ENCODE assay signal across 20 cellular contexts in the genomic region with DNA sequence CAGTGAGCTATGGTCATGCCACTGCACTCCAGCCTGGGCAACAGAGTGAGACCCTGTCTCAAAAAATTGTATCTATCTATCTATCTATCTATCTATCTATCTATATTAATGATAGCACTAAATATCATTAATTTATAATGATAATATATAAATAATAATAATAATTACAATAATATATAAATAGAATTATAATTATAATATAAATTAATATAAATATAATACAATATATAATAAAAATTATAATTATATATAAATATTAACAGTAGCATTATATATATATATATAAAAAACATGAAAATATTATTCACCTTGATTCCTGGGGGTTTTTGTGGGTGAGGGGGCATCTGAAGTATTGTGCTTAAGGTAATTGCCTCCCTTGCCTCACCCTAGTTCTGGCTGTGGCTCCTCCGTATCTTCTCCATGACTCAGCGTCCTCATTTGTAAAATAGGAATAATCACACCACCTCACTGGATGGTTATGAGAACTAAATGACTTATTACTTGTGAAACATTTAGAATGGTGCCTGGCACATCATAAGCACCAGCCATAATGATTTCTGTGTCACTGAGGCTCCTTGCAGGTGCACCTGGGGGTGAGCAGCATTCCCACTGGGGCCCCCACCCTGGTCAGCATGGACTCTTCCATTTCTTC. TPM values are rescaled to one million over a fixed set of nuclear protein-coding genes. Genes with fewer than 3 reads are reported as not detected.
A peak's percentile ranks its signal among the peaks of the same experiment; 100 is the strongest.
DNase-seq lines count a peak whose midpoint lies in the region; ATAC-seq, FAIRE-seq and TF ChIP-seq lines count a peak whose summit lies in the region.
"Had no signal": no experiment of that assay in that cellular context is flagged by ENCODE, and none has a peak within 500 bp of the region (broad histone marks: within the 10 kb centered on the region; RNA-seq: fewer than 3 reads in every experiment).

No MANE protein-coding gene starts in this region.

- H3K27me3 Mint-ChIP-seq in astrocyte (ENCODE audit: low read depth, unreplicated experiment) = peaks cover 31% of the 10 kb centered on the region

- TF ChIP-seq CTCF in astrocyte (IDR thresholded peaks at IDR 0.05; ENCODE audit: insufficient read depth, low read depth, low read length) (no peak), gastroesophageal sphincter (IDR thresholded peaks at IDR 0.05) (no peak)

- peak overlapping the region; percentile 16 for H4K91ac ChIP-seq in mesenchymal stem cell (ENCODE audit: low read length)

- H3K9me3 Mint-ChIP-seq in astrocyte (ENCODE audit: unreplicated experiment) = peaks cover 2% of the 10 kb centered on the region
- H3K9me3 Mint-ChIP-seq: H9 had no signal

- H3K14ac ChIP-seq in mesenchymal stem cell (ENCODE audit: low read length in 2 of 2) = no peak overlapping the region

- no peaks in the 10 kb centered on the region for H3K79me2 ChIP-seq in GM23248 (ENCODE audit: insufficient read depth)
- H3K79me2 ChIP-seq in astrocyte (ENCODE audit: insufficient read depth, low read length) = no peaks in the 10 kb centered on the region
- no peaks in the 10 kb centered on the region for H3K79me2 ChIP-seq in mesendoderm (ENCODE audit: control insufficient read depth, insufficient read depth, low read length)

- H2BK12ac ChIP-seq in mesenchymal stem cell (ENCODE audit: low read length in 2 of 2) = no peak overlapping the region

- H2BK15ac ChIP-seq in mesenchymal stem cell (ENCODE audit: low read depth, poor library complexity, severe bottlenecking) (no peak overlapping the region), mesendoderm (replicated peaks; ENCODE audit: low read depth) (no peak overlapping the region)

- H2AK5ac ChIP-seq in mesenchymal stem cell (ENCODE audit: low read length, severe bottlenecking) = no peak overlapping the region
- H2AK5ac ChIP-seq in mesendoderm (ENCODE audit: low read length) = no peak overlapping the region

- H3K79me1 ChIP-seq in mesenchymal stem cell (replicated peaks; ENCODE audit: low read length, poor library complexity, severe bottlenecking) = no peaks in the 10 kb centered on the region
- no peaks in the 10 kb centered on the region for H3K79me1 ChIP-seq in mesendoderm (ENCODE audit: low read length)

- 39 to 40% methylated on average over 2 of the region's 2 CpGs for WGBS in GM23248 (ENCODE audit: low coverage in 1 of 2, low lambda C conversion rate in 2 of 2, missing lambda C conversion rate in 2 of 2), 2 experiments
- WGBS in mesenchymal stem cell = no CpG with 5 or more reads among the region's 2 CpGs
- WGBS in gastroesophageal sphincter (ENCODE audit: low coverage in 1 of 2), 2 donors = 89% methylated on average over 2 of the region's 2 CpGs
- whole genome bisulfite sequencing in mesendoderm (ENCODE audit: extremely low coverage, insufficient coverage, low lambda C conversion rate) = no CpG with 5 or more reads among the region's 2 CpGs

- H3K23ac ChIP-seq in mesenchymal stem cell (ENCODE audit: low read length in 2 of 2) = no peak overlapping the region
- H3K23ac ChIP-seq in mesendoderm (ENCODE audit: low read length) = no peak overlapping the region

- H3K27ac ChIP-seq in GM23248 (no peak overlapping the region), astrocyte (ENCODE audit: low read depth, low read length) (no peak overlapping the region), mesenchymal stem cell (ENCODE audit: low read length, poor library complexity, severe bottlenecking) (no peak overlapping the region), gastroesophageal sphincter (no peak overlapping the region), mesendoderm (ENCODE audit: low read depth, low read length) (no peak overlapping the region)

- H3K9ac ChIP-seq in GM23248 (no peak overlapping the region), astrocyte (ENCODE audit: low read length) (no peak overlapping the region), mesenchymal stem cell (ENCODE audit: low read length) (no peak overlapping the region), mesendoderm (ENCODE audit: low read length) (no peak overlapping the region)

- H3K36me3 ChIP-seq in GM23248 (ENCODE audit: low read depth) = no peaks in the 10 kb centered on the region
- no peaks in the 10 kb centered on the region for H3K36me3 ChIP-seq in astrocyte (ENCODE audit: insufficient read depth, low read length)
- no peaks in the 10 kb centered on the region for H3K36me3 ChIP-seq in mesenchymal stem cell (ENCODE audit: control insufficient read depth in 1 of 2, insufficient read depth in 2 of 2, low read depth in 1 of 2, low read length in 2 of 2)
- no peaks in the 10 kb centered on the region for H3K36me3 ChIP-seq in gastroesophageal sphincter
- no peaks in the 10 kb centered on the region for H3K36me3 ChIP-seq in mesendoderm (ENCODE audit: control insufficient read depth, insufficient read depth, low read length)

- no peak overlapping the region for H3K4me3 ChIP-seq in GM23248
- no peak overlapping the region for H3K4me3 ChIP-seq in astrocyte (ENCODE audit: insufficient read depth, low read depth, low read length)
- H3K4me3 ChIP-seq in mesenchymal stem cell (ENCODE audit: insufficient read depth in 1 of 2, low read depth in 1 of 2, low read length in 2 of 2) = no peak overlapping the region
- H3K4me3 ChIP-seq in gastroesophageal sphincter = no peak overlapping the region
- no peak overlapping the region for H3K4me3 ChIP-seq in mesendoderm (ENCODE audit: low read length)

- H3K9me2 ChIP-seq in GM23248 (ENCODE audit: insufficient read depth) = no peaks in the 10 kb centered on the region

- no peak overlapping the region for H3K18ac ChIP-seq in mesenchymal stem cell (ENCODE audit: low read depth in 1 of 2, low read length in 2 of 2)
- H3K18ac ChIP-seq in mesendoderm (ENCODE audit: low read length) = no peak overlapping the region

- no peak overlapping the region for H2BK5ac ChIP-seq in mesenchymal stem cell (ENCODE audit: low read depth, low read length, poor library complexity, severe bottlenecking)
- H2BK5ac ChIP-seq in mesendoderm (ENCODE audit: low read length) = no peak overlapping the region

- H3K9me3 ChIP-seq in GM23248 (ENCODE audit: low read depth) (no peaks in the 10 kb centered on the region), astrocyte (ENCODE audit: insufficient read depth, low read depth, low read length) (peaks cover 4% of the 10 kb centered on the region), mesenchymal stem cell (ENCODE audit: control insufficient read depth, low read length) (peaks cover 6% of the 10 kb centered on the region), gastroesophageal sphincter (no peaks in the 10 kb centered on the region)
- H3K9me3 ChIP-seq: Caco-2 had no signal

- H2AFZ ChIP-seq in GM23248 = no peak overlapping the region
- no peak overlapping the region for H2AFZ ChIP-seq in astrocyte (ENCODE audit: low read depth, low read length)
- H2AFZ ChIP-seq in mesenchymal stem cell (ENCODE audit: low read depth, low read length) = no peak overlapping the region

- TF ChIP-seq POLR2A in gastroesophageal sphincter (IDR thresholded peaks at IDR 0.05) = no peak

- no peaks in the 10 kb centered on the region for H3K27me3 ChIP-seq in GM23248 (replicated peaks; ENCODE audit: insufficient read depth)
- no peaks in the 10 kb centered on the region for H3K27me3 ChIP-seq in astrocyte (ENCODE audit: insufficient read depth, low read length)
- peaks cover 12 to 59% of the 10 kb centered on the region in 2 experiments for H3K27me3 ChIP-seq in mesenchymal stem cell (ENCODE audit: control insufficient read depth in 1 of 2, insufficient read depth in 1 of 2, low read length in 2 of 2)
- H3K27me3 ChIP-seq in gastroesophageal sphincter = no peaks in the 10 kb centered on the region
- no peaks in the 10 kb centered on the region for H3K27me3 ChIP-seq in mesendoderm (ENCODE audit: insufficient read depth, low read length, poor library complexity)

- no peak overlapping the region for H3K4me3 Mint-ChIP-seq in astrocyte (ENCODE audit: unreplicated experiment)
- H3K4me3 Mint-ChIP-seq: CD14-positive monocyte, H9 had no signal

- H3K4me1 Mint-ChIP-seq in astrocyte (ENCODE audit: low read depth, unreplicated experiment) = peaks cover 28% of the 10 kb centered on the region

- H3K4me1 ChIP-seq in GM23248 (ENCODE audit: insufficient read depth) (peaks cover 21% of the 10 kb centered on the region), astrocyte (ENCODE audit: insufficient read depth, low read length) (peaks cover 34% of the 10 kb centered on the region), mesenchymal stem cell (ENCODE audit: control insufficient read depth, insufficient read depth, low read depth, low read length) (peaks cover 28% of the 10 kb centered on the region), gastroesophageal sphincter (peaks cover 0 to 20% (median 3%) of the 10 kb centered on the region in 3 donors), mesendoderm (ENCODE audit: control insufficient read depth, low read depth, low read length) (no peaks in the 10 kb centered on the region)

- no peak overlapping the region for H4K5ac ChIP-seq in mesendoderm (ENCODE audit: low read length)

- H3K36me3 Mint-ChIP-seq in astrocyte (ENCODE audit: low read depth, unreplicated experiment) = no peaks in the 10 kb centered on the region
- H3K36me3 Mint-ChIP-seq: CD14-positive monocyte had no signal

- peak; percentile 78 for DNase-seq in GM23248
- DNase-seq in astrocyte (ENCODE audit: low read depth) = peak; percentile 56
- DNase-seq in mesenchymal stem cell = peak; percentile 28
- no peak for DNase-seq in DMS153 treated with DMSO at 0.1 percent for 48 hours (lab: John Stamatoyannopoulos, UW; ENCODE audit: unreplicated experiment)
- no peak for DNase-seq in SIG-M5 treated with dmso at 0.1 percent for 504 hours (lab: John Stamatoyannopoulos, UW; ENCODE audit: unreplicated experiment)
- DNase-seq in mesendoderm = no peak
- DNase-seq: Caco-2, DMS79, H9, Kasumi-1, NCI-H1417 treated with DMSO at 0.1 percent for 48 hours, NCI-H2029, NCI-H2171 treated with DMSO at 0.1 percent for 48 hours, NCI-H510A, NCI-H82, SHP77 had no signal

- H3K27ac Mint-ChIP-seq in astrocyte (ENCODE audit: unreplicated experiment) = no peak overlapping the region
- H3K27ac Mint-ChIP-seq: CD14-positive monocyte, H9 had no signal

- H3K4ac ChIP-seq in mesenchymal stem cell (ENCODE audit: low read depth in 1 of 2, low read length in 2 of 2) (no peak overlapping the region), mesendoderm (ENCODE audit: low read depth, low read length) (no peak overlapping the region)

- no peak overlapping the region for H4K8ac ChIP-seq in mesenchymal stem cell (ENCODE audit: low read length)
- H4K8ac ChIP-seq in mesendoderm (ENCODE audit: low read depth, low read length) = no peak overlapping the region

- H3F3A ChIP-seq in GM23248 (ENCODE audit: insufficient read depth) = peaks cover 16% of the 10 kb centered on the region; the same call in 1 of the 2 replicates

- H2BK120ac ChIP-seq in mesenchymal stem cell (ENCODE audit: low read depth, low read length) = no peak overlapping the region
- no peak overlapping the region for H2BK120ac ChIP-seq in mesendoderm (ENCODE audit: low read depth, low read length)

- no peaks in the 10 kb centered on the region for H4K20me1 ChIP-seq in GM23248 (ENCODE audit: insufficient read depth)
- no peaks in the 10 kb centered on the region for H4K20me1 ChIP-seq in astrocyte (ENCODE audit: insufficient read depth, low read length)

- H3K4me2 ChIP-seq in GM23248 (ENCODE audit: unreplicated experiment) (no peak overlapping the region), astrocyte (ENCODE audit: low read length) (no peak overlapping the region), mesenchymal stem cell (ENCODE audit: low read length, poor library complexity, severe bottlenecking) (no peak overlapping the region), mesendoderm (ENCODE audit: low read length) (no peak overlapping the region)

- FAIRE-seq in A204.1 (lab: Jason Lieb, UNC) (peak; percentile 96), astrocyte (lab: Jason Lieb, UNC) (no peak)

- in situ Hi-C loops in GM23248 (cut with MboI) = no loop called here

- TF ChIP-seq EP300 in gastroesophageal sphincter (IDR thresholded peaks at IDR 0.05) = no peak

- H3K56ac ChIP-seq in mesendoderm (ENCODE audit: low read length) = no peak overlapping the region

- no peak for ATAC-seq in gastroesophageal sphincter
- ATAC-seq: Panc1 had no signal

RNA-seq across cellular contexts. Expression of a gene that starts 18.8 kb away (rescaled TPM):
- 0.76 and 3.7 TPM in 2 replicates for total RNA-seq in GM23248 (2014; rRNA removed; shearing (Covaris generic))
- polyA plus RNA-seq in GM23248 (2016; fragmentation: Nextera tagmentation; extraction: Ambion mirVana) = 1.5 and 1.6 TPM in 2 replicates
- total RNA-seq in astrocyte (0.16 and 0.17 TPM in 2 replicates), gastroesophageal sphincter (10 to 100 TPM in 2 of 4 donors, 1 to 10 TPM in 2; 4.7 to 45.9 (median 16.0) TPM)
- polyA plus RNA-seq in mesenchymal stem cell (2013, experiment 1 of 2) = 0.58 TPM
- 0.51 TPM for polyA plus RNA-seq in mesenchymal stem cell (2013, experiment 2 of 2)
- polyA plus RNA-seq in mesendoderm (2013, experiment 1 of 2) = 0.81 TPM
- 0.85 TPM for polyA plus RNA-seq in mesendoderm (2013, experiment 2 of 2)
- polyA plus RNA-seq: CD14-positive monocyte had no signal

RNA-seq across cellular contexts. Expression of a gene that starts 57.6 kb away (rescaled TPM):
- not detected in 2 replicates for total RNA-seq in GM23248 (2014; rRNA removed; shearing (Covaris generic))
- 0.47 TPM in 1 of 2 replicates, not detected in the other for polyA plus RNA-seq in GM23248 (2016; fragmentation: Nextera tagmentation; extraction: Ambion mirVana)
- not detected in 2 replicates for total RNA-seq in astrocyte
- not detected for polyA plus RNA-seq in mesenchymal stem cell (2013, experiment 1 of 2)
- polyA plus RNA-seq in mesenchymal stem cell (2013, experiment 2 of 2) = not detected
- 10 to 100 TPM in 1 of 4 donors, 1 to 10 TPM in 2, not detected in 1; 1.0 to 12.9 (median 2.5) TPM for total RNA-seq in gastroesophageal sphincter
- polyA plus RNA-seq in mesendoderm (2013, experiment 1 of 2) = 0.04 TPM
- 0.04 TPM for polyA plus RNA-seq in mesendoderm (2013, experiment 2 of 2)
- polyA plus RNA-seq: CD14-positive monocyte had no signal

Comparison
In these comparisons a context has a peak if more than half of its experiments do, and no peak if none do; other contexts are left out.
1. DNase-seq: peak in GM23248 (single experiment), astrocyte (single experiment) and mesenchymal stem cell (single experiment); none in DMS153 treated with DMSO at 0.1 percent for 48 hours (single experiment), SIG-M5 treated with dmso at 0.1 percent for 504 hours (single experiment) and mesendoderm (single experiment).